ENCODE assay signal across 2 cellular contexts in genomic region chr5:107090471-107090870, GRCh38.
TF ChIP-seq lines count a peak whose summit lies in the region.

No MANE protein-coding gene starts in this region.

TF ChIP-seq in GM23338, 12 proteins besides CTCF, POLR2A, EP300 and RAD21 (continued from another document):
- TF ChIP-seq, protein P1, sequence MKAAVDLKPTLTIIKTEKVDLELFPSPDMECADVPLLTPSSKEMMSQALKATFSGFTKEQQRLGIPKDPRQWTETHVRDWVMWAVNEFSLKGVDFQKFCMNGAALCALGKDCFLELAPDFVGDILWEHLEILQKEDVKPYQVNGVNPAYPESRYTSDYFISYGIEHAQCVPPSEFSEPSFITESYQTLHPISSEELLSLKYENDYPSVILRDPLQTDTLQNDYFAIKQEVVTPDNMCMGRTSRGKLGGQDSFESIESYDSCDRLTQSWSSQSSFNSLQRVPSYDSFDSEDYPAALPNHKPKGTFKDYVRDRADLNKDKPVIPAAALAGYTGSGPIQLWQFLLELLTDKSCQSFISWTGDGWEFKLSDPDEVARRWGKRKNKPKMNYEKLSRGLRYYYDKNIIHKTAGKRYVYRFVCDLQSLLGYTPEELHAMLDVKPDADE (IDR thresholded peaks at IDR 0.05) = no peak
- TF ChIP-seq EZH2 (IDR thresholded peaks at IDR 0.05; ENCODE audit: low read depth, unreplicated experiment) (no peak), ZNF462 (CRISPR knock-in tag; IDR thresholded peaks at IDR 0.05) (no peak), REST (IDR thresholded peaks at IDR 0.05; ENCODE audit: unreplicated experiment) (no peak), ZNF114 (CRISPR knock-in tag; IDR thresholded peaks at IDR 0.05) (no peak), CREB1 (CRISPR knock-in tag; IDR thresholded peaks at IDR 0.05; ENCODE audit: low read depth) (no peak), NANOG (IDR thresholded peaks at IDR 0.05; ENCODE audit: borderline replicate concordance) (no peak)

TF ChIP-seq in endothelial cell of umbilical vein, 7 proteins besides CTCF, POLR2A, EP300 and RAD21 (continued from another document):
- no peak for TF ChIP-seq FOS (IDR thresholded peaks at IDR 0.05; ENCODE audit: borderline replicate concordance, insufficient read depth, low read length)
- no peak for TF ChIP-seq JUN (IDR thresholded peaks at IDR 0.05; ENCODE audit: borderline replicate concordance, insufficient read depth, insufficient read length, low read depth)
- TF ChIP-seq EZH2 (IDR thresholded peaks at IDR 0.05; ENCODE audit: borderline replicate concordance, low read depth, low read length, severe bottlenecking) = no peak
- no peak for TF ChIP-seq GATA2 (IDR thresholded peaks at IDR 0.05; ENCODE audit: insufficient read depth, insufficient read length, low read depth, low read length)
- TF ChIP-seq POLR2AphosphoS5 (IDR thresholded peaks at IDR 0.05; ENCODE audit: insufficient read depth, low read depth, low read length) = no peak
